ENCODE assay signal across 8 cellular contexts in the genomic region with DNA sequence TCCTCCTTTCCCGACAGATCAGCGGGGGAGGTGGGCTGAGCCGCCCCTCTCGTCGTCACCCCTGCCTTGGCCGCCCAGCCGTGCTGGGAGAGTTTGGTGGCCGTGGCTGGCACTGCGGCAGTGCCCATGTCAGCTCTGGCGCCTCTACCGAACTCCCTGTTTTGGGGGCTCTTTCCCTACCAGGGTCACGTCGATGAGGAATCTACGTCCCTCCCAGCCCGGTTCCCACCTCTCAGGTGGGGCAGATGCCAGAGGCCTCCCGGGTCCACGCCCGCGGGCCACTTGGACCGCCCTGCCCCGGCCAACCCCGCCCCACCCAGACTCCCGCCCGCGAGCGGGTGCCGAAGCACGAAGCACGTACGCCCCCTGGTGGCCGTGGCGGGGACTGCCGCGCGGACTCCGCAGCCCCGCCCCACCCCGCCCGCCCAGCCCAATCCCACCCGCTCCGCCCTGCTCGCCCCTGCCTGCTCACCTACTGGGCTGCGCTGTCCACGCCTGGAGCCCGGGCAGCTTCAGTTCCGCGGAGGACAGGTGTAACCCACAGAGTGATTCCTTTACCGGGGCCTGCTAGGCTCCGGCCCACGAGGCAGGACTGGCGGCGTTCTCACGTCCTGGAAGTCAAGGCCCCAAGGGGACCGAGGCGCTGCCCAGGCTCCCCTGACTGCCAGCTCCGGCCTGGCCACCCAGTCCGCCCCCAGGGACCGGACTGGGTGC.
A peak's percentile ranks its signal among the peaks of the same experiment; 100 is the strongest.
DNase-seq lines count a peak whose midpoint lies in the region; ATAC-seq, FAIRE-seq and TF ChIP-seq lines count a peak whose summit lies in the region.

No MANE protein-coding gene starts in this region.

- TF ChIP-seq EP300 in tibial nerve (IDR thresholded peaks at IDR 0.05): peak in 1 of 2 donors; percentile 45

- peaks cover 42% of the 10 kb centered on the region for H3K27me3 Mint-ChIP-seq in GM23338 (ENCODE audit: insufficient read depth, low read depth, poor library complexity)
- peaks cover 1% of the 10 kb centered on the region for H3K27me3 Mint-ChIP-seq in activated naive CD8-positive, alpha-beta T cell

- H3K36me3 Mint-ChIP-seq in GM23338 (ENCODE audit: low read depth): no peaks in the 10 kb centered on the region
- no peaks in the 10 kb centered on the region for H3K36me3 Mint-ChIP-seq in activated naive CD8-positive, alpha-beta T cell

- H3K4me1 ChIP-seq in GM23338 (ENCODE audit: insufficient read depth): peaks cover 21% of the 10 kb centered on the region
- H3K4me1 ChIP-seq in pancreas: peaks cover 0 to 13% (median 6%) of the 10 kb centered on the region in 3 donors
- peaks cover 0 to 31% (median 23%) of the 10 kb centered on the region in 4 donors for H3K4me1 ChIP-seq in tibial nerve

- H3K27ac ChIP-seq in GM23338 (ENCODE audit: low read depth): peak overlapping the region; percentile 82
- H3K27ac ChIP-seq in SK-N-MC: no peak overlapping the region
- H3K27ac ChIP-seq in pancreas: peak overlapping the region; percentile 16 to 75 (median 63)
- peak overlapping the region; percentile 35 to 82 (median 54) for H3K27ac ChIP-seq in tibial nerve

- no peaks in the 10 kb centered on the region for H3K9me2 ChIP-seq in GM23338 (ENCODE audit: insufficient read depth)

- peak overlapping the region; percentile 90 for H3K4me3 ChIP-seq in GM23338
- peak overlapping the region; percentile 82 for H3K4me3 ChIP-seq in SK-N-MC
- peak overlapping the region; percentile 49 to 71 (median 64) for H3K4me3 ChIP-seq in pancreas
- H3K4me3 ChIP-seq in tibial nerve: peak overlapping the region; percentile 58 to 94 (median 74)

- no peaks in the 10 kb centered on the region for H3K27me3 ChIP-seq in GM23338 (ENCODE audit: insufficient read depth)
- no peaks in the 10 kb centered on the region for H3K27me3 ChIP-seq in pancreas
- H3K27me3 ChIP-seq in tibial nerve: no peaks in the 10 kb centered on the region

- H3K9me3 Mint-ChIP-seq in GM23338: no peaks in the 10 kb centered on the region
- no peaks in the 10 kb centered on the region for H3K9me3 Mint-ChIP-seq in activated naive CD8-positive, alpha-beta T cell (ENCODE audit: low read depth)

- peak overlapping the region; percentile 77 for H3K4me2 ChIP-seq in GM23338

- peaks cover 27% of the 10 kb centered on the region for H3K4me1 Mint-ChIP-seq in GM23338
- peaks cover 14% of the 10 kb centered on the region for H3K4me1 Mint-ChIP-seq in activated naive CD8-positive, alpha-beta T cell (ENCODE audit: low read depth)

- no peak for TF ChIP-seq POLR2A in tibial nerve (IDR thresholded peaks at IDR 0.05)

- peak overlapping the region; percentile 81 for H2AFZ ChIP-seq in GM23338

- TF ChIP-seq CTCF in GM23338 (conservative IDR thresholded peaks at IDR 0.05; ENCODE audit: low read depth in 2 of 2): peak; percentile 28 to 85; a peak in 3 of 4 replicates
- TF ChIP-seq CTCF in LNCAP (IDR thresholded peaks at IDR 0.05): peak; percentile 74
- peak; percentile 95 to 100 (median 98) for TF ChIP-seq CTCF in pancreas (IDR thresholded peaks at IDR 0.05)
- peak; percentile 75 to 100 (median 98) for TF ChIP-seq CTCF in tibial nerve (IDR thresholded peaks at IDR 0.05)

- no peaks in the 10 kb centered on the region for H3K79me2 ChIP-seq in GM23338 (replicated peaks; ENCODE audit: insufficient read depth)

- intact Hi-C loops in Right ventricle myocardium superior (cut with DNase I): loop anchor here (5.0 to 10.0 kb wide), 3 partner anchors 127 to 187 kb away; a partner anchor contains a TSS
- intact Hi-C loops in pancreas (cut with DNase I): loop anchor here in 2 of 3 donors (5.0 to 10.0 kb wide), 2 partner anchors 158 to 161 kb away; no protein-coding TSS in a partner anchor

- FAIRE-seq in pancreas (lab: Jason Lieb, UNC): no peak

- peak overlapping the region; percentile 88 for H3K4me3 Mint-ChIP-seq in GM23338
- peak overlapping the region; percentile 86 for H3K4me3 Mint-ChIP-seq in activated naive CD8-positive, alpha-beta T cell

- WGBS in pancreas, 2 donors: 1% methylated on average over 58 of the region's 58 CpGs
- WGBS in tibial nerve, 2 donors: 1 to 2% methylated on average over 25 to 47 of the region's 58 CpGs

- peak overlapping the region; percentile 80; the same call in 1 of the 2 replicates for H3K27ac Mint-ChIP-seq in GM23338
- H3K27ac Mint-ChIP-seq in activated naive CD8-positive, alpha-beta T cell: no peak overlapping the region

- H3K9me3 ChIP-seq in SK-N-MC (ENCODE audit: low read depth, low read length): no peaks in the 10 kb centered on the region
- no peaks in the 10 kb centered on the region for H3K9me3 ChIP-seq in pancreas
- H3K9me3 ChIP-seq in tibial nerve: no peaks in the 10 kb centered on the region

- ATAC-seq in GM23338 (peak; percentile 49), Right ventricle myocardium superior (ENCODE audit: poor library complexity) (peak; percentile 88), pancreas (peak; percentile 77 to 89 (median 85))

- DNase-seq in ELR (ENCODE audit: low read depth): peak; percentile 76
- peak; percentile 84 for DNase-seq in GM23338 (ENCODE audit: low spot score)
- DNase-seq in SK-N-MC (ENCODE audit: low read depth, low spot score): no peak
- DNase-seq in Right ventricle myocardium superior: peak; percentile 93
- peak; percentile 85 to 100 (median 94) for DNase-seq in pancreas
- DNase-seq in tibial nerve (ENCODE audit: low spot score in 2 of 2): peak; percentile 72 to 84

- H3F3A ChIP-seq in GM23338 (replicated peaks; ENCODE audit: low read depth): peaks cover 6% of the 10 kb centered on the region; the same call in 1 of the 2 replicates

- no peaks in the 10 kb centered on the region for H4K20me1 ChIP-seq in GM23338 (replicated peaks; ENCODE audit: insufficient read depth)

- H3K36me3 ChIP-seq in GM23338 (ENCODE audit: insufficient read depth) (no peaks in the 10 kb centered on the region), SK-N-MC (ENCODE audit: insufficient read depth, low read length) (no peaks in the 10 kb centered on the region), pancreas (no peaks in the 10 kb centered on the region), tibial nerve (no peaks in the 10 kb centered on the region)

- peak overlapping the region; percentile 63 for H3K9ac ChIP-seq in SK-N-MC (ENCODE audit: insufficient read length)

TF ChIP-seq in GM23338, 12 proteins besides CTCF, POLR2A, EP300 and RAD21:
- TF ChIP-seq, protein P1, sequence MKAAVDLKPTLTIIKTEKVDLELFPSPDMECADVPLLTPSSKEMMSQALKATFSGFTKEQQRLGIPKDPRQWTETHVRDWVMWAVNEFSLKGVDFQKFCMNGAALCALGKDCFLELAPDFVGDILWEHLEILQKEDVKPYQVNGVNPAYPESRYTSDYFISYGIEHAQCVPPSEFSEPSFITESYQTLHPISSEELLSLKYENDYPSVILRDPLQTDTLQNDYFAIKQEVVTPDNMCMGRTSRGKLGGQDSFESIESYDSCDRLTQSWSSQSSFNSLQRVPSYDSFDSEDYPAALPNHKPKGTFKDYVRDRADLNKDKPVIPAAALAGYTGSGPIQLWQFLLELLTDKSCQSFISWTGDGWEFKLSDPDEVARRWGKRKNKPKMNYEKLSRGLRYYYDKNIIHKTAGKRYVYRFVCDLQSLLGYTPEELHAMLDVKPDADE (IDR thresholded peaks at IDR 0.05): 0 out of 2 replicates have a peak, but pooled peaks have one; percentile 3
- TF ChIP-seq, protein P2, sequence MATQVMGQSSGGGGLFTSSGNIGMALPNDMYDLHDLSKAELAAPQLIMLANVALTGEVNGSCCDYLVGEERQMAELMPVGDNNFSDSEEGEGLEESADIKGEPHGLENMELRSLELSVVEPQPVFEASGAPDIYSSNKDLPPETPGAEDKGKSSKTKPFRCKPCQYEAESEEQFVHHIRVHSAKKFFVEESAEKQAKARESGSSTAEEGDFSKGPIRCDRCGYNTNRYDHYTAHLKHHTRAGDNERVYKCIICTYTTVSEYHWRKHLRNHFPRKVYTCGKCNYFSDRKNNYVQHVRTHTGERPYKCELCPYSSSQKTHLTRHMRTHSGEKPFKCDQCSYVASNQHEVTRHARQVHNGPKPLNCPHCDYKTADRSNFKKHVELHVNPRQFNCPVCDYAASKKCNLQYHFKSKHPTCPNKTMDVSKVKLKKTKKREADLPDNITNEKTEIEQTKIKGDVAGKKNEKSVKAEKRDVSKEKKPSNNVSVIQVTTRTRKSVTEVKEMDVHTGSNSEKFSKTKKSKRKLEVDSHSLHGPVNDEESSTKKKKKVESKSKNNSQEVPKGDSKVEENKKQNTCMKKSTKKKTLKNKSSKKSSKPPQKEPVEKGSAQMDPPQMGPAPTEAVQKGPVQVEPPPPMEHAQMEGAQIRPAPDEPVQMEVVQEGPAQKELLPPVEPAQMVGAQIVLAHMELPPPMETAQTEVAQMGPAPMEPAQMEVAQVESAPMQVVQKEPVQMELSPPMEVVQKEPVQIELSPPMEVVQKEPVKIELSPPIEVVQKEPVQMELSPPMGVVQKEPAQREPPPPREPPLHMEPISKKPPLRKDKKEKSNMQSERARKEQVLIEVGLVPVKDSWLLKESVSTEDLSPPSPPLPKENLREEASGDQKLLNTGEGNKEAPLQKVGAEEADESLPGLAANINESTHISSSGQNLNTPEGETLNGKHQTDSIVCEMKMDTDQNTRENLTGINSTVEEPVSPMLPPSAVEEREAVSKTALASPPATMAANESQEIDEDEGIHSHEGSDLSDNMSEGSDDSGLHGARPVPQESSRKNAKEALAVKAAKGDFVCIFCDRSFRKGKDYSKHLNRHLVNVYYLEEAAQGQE (IDR thresholded peaks at IDR 0.05; ENCODE audit: unreplicated experiment): no peak
- TF ChIP-seq CREB1 (CRISPR knock-in tag; IDR thresholded peaks at IDR 0.05; ENCODE audit: low read depth): no peak
